9 cellular contexts compared by ENCODE assay signal in the genomic region with DNA sequence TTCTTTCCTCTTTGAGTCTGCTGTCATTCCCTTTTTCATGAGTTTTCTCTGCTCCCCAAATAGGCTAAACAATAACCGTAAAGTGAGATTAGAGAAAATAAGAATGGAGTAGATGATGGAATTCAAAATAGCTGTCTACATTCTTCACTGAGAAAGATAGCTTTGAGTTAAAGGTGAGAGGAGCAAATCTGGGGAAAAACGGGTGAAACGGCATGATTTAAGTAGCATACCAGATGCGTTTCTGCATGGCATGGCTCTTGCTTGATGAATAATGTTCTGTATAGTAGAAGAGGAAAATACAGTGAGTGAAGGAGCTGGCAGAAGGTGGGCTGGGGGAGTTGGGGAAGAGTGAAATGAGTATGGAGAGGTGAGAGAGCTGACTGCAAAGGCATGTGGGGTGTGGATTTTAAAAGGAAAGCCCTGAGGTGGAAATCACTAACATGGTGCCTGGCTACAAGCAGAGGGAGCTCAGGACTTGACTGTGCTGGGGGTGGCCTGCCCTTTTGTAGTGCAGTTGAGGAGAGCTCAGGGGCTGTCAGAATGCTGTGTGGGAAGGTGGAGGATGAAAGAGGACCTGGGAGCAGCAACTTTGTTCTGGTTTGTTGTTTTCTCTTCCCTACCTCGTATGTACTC. TPM values are rescaled to one million over a fixed set of nuclear protein-coding genes. Genes with fewer than 3 reads are reported as not detected.
A peak's percentile ranks its signal among the peaks of the same experiment; 100 is the strongest.
DNase-seq lines count a peak whose midpoint lies in the region; ATAC-seq and TF ChIP-seq lines count a peak whose summit lies in the region.
"Had no signal": no experiment of that assay in that cellular context is flagged by ENCODE, and none has a peak within 500 bp of the region (broad histone marks: within the 10 kb centered on the region; RNA-seq: fewer than 3 reads in every experiment).

No MANE protein-coding gene starts in this region.

- no peaks in the 10 kb centered on the region for H3K9me3 Mint-ChIP-seq in GM23338
- no peaks in the 10 kb centered on the region for H3K9me3 Mint-ChIP-seq in T-cell

- ATAC-seq in GM23338 = peak; percentile 91
- peak in 1 of 4 experiments; percentile 19 for ATAC-seq in T-cell (replicated peaks in 1 of 4)
- no peak for ATAC-seq in GM19328 (IDR thresholded peaks at IDR 0.05; ENCODE audit: unreplicated experiment)

- H3K9me3 ChIP-seq in left ventricle myocardium inferior (replicated peaks) (no peaks in the 10 kb centered on the region), skeletal muscle tissue (ENCODE audit: control insufficient read depth in 3 of 3, low read length in 3 of 3) (no peaks in the 10 kb centered on the region), PC-9 (ENCODE audit: insufficient read depth, low read depth) (no peaks in the 10 kb centered on the region)
- H3K9me3 ChIP-seq: Peyer's patch had no signal

- H3F3A ChIP-seq in GM23338 (replicated peaks; ENCODE audit: low read depth) (peaks cover 6% of the 10 kb centered on the region; the same call in 1 of the 2 replicates), PC-9 (ENCODE audit: insufficient read depth, low read depth) (peaks cover 51% of the 10 kb centered on the region)

- H3K27me3 Mint-ChIP-seq in GM23338 (ENCODE audit: insufficient read depth, low read depth, poor library complexity) = peaks cover 4% of the 10 kb centered on the region
- H3K27me3 Mint-ChIP-seq in T-cell = no peaks in the 10 kb centered on the region

- H3K79me2 ChIP-seq in GM23338 (replicated peaks; ENCODE audit: insufficient read depth) = peaks cover 53% of the 10 kb centered on the region
- peaks cover 25% of the 10 kb centered on the region for H3K79me2 ChIP-seq in PC-9 (ENCODE audit: low read depth)

- peak in 1 of 2 experiments; percentile 20; a peak in 2 of 4 replicates for TF ChIP-seq CTCF in GM23338 (conservative IDR thresholded peaks at IDR 0.05; ENCODE audit: low read depth in 2 of 2)
- TF ChIP-seq CTCF in left ventricle myocardium inferior (IDR thresholded peaks at IDR 0.05; ENCODE audit: borderline replicate concordance) = no peak
- no peak for TF ChIP-seq CTCF in PC-9 (conservative IDR thresholded peaks at IDR 0.05)

- POLR2A ChIA-PET in T-cell (lab: Charles Lee) = interaction anchor here (0.6 to 1.2 kb wide), 4 partner anchors 23 to 45 kb away, joined by 3 to 11 read pairs (median 6); partner anchors contain the start of gene TBCC (in 1 of the 2)
- POLR2A ChIA-PET in PC-9 (lab: Charles Lee; ENCODE audit: unreplicated experiment) = interaction anchor here (0.6 kb wide), 2 partner anchors 20 to 45 kb away, joined by 4 to 6 read pairs; partner anchors contain the start of gene TBCC

- H3K36me3 ChIP-seq in GM23338 (ENCODE audit: insufficient read depth) = no peaks in the 10 kb centered on the region
- H3K36me3 ChIP-seq in left ventricle myocardium inferior = no peaks in the 10 kb centered on the region
- peaks cover 0 to 2% (median 0%) of the 10 kb centered on the region in 3 donors for H3K36me3 ChIP-seq in skeletal muscle tissue (ENCODE audit: control insufficient read depth in 3 of 3, insufficient read depth in 3 of 3, low read length in 3 of 3)
- no peaks in the 10 kb centered on the region for H3K36me3 ChIP-seq in PC-9 (ENCODE audit: low read depth)
- H3K36me3 ChIP-seq: Peyer's patch had no signal

- DNase-seq in GM23338 (ENCODE audit: low spot score) (peak; percentile 54), T-cell (no peak), left ventricle myocardium inferior (no peak), hippocampal formation (lab: John Stamatoyannopoulos, UW) (no peak), PC-9 (no peak)
- DNase-seq: activated gamma-delta T cell, Peyer's patch had no signal

- peaks cover 3% of the 10 kb centered on the region; the same call in 1 of the 3 replicates for H3K36me3 Mint-ChIP-seq in GM23338 (ENCODE audit: low read depth)
- H3K36me3 Mint-ChIP-seq in T-cell = peaks cover 13% of the 10 kb centered on the region

- H4K20me1 ChIP-seq in GM23338 (replicated peaks; ENCODE audit: insufficient read depth) (peaks cover 18% of the 10 kb centered on the region), PC-9 (ENCODE audit: insufficient read depth) (peaks cover 14% of the 10 kb centered on the region; the same call in 1 of the 2 replicates)

- H3K4me3 ChIP-seq in GM23338 (peak overlapping the region; percentile 8; the same call in 1 of the 2 replicates), left ventricle myocardium inferior (no peak overlapping the region), skeletal muscle tissue (ENCODE audit: low read length in 3 of 3) (no peak overlapping the region), PC-9 (no peak overlapping the region)
- H3K4me3 ChIP-seq: Peyer's patch had no signal

- peaks cover 25% of the 10 kb centered on the region for H3K4me1 Mint-ChIP-seq in GM23338
- peaks cover 6 to 29% (median 19%) of the 10 kb centered on the region in 3 donors for H3K4me1 Mint-ChIP-seq in T-cell

- no peak overlapping the region for H2AFZ ChIP-seq in GM23338
- H2AFZ ChIP-seq in PC-9 = no peak overlapping the region

- H3K27me3 ChIP-seq in GM23338 (ENCODE audit: insufficient read depth) = no peaks in the 10 kb centered on the region
- H3K27me3 ChIP-seq in left ventricle myocardium inferior (ENCODE audit: low read depth) = no peaks in the 10 kb centered on the region
- H3K27me3 ChIP-seq in skeletal muscle tissue (ENCODE audit: control insufficient read depth in 3 of 3, insufficient read depth in 3 of 3, low read length in 3 of 3) = no peaks in the 10 kb centered on the region
- no peaks in the 10 kb centered on the region for H3K27me3 ChIP-seq in PC-9 (ENCODE audit: insufficient read depth, low read depth)
- H3K27me3 ChIP-seq: Peyer's patch had no signal

- H3K4me2 ChIP-seq in GM23338 = peak overlapping the region; percentile 29
- no peak overlapping the region for H3K4me2 ChIP-seq in PC-9

- H3K27ac Mint-ChIP-seq in GM23338 (peak overlapping the region; percentile 50; the same call in 1 of the 2 replicates), T-cell (peak overlapping the region; percentile 74 to 78)

- peak overlapping the region; percentile 75 for H3K27ac ChIP-seq in GM23338 (ENCODE audit: low read depth)
- H3K27ac ChIP-seq in left ventricle myocardium inferior (replicated peaks) = peak overlapping the region; percentile 52
- peak overlapping the region; percentile 30 for H3K27ac ChIP-seq in skeletal muscle tissue (ENCODE audit: low read depth, low read length)
- H3K27ac ChIP-seq in PC-9 = no peak overlapping the region

- H3K4me3 Mint-ChIP-seq in GM23338 = peak overlapping the region; percentile 2; the same call in 1 of the 3 replicates
- H3K4me3 Mint-ChIP-seq in T-cell = no peak overlapping the region

- H3K9ac ChIP-seq in skeletal muscle tissue (ENCODE audit: low read depth in 1 of 3, low read length in 3 of 3) = peak overlapping the region; percentile 38 to 51 (median 47)

- H3K9me2 ChIP-seq in GM23338 (ENCODE audit: insufficient read depth) (no peaks in the 10 kb centered on the region), PC-9 (ENCODE audit: insufficient read depth) (no peaks in the 10 kb centered on the region)

- intact Hi-C loops in left ventricle myocardium inferior (cut with micrococcal nuclease) = no loop called here
- intact Hi-C loops in PC-9 (cut with micrococcal nuclease; ENCODE audit: unreplicated experiment) = no loop called here

- H3K4me1 ChIP-seq in GM23338 (ENCODE audit: insufficient read depth) (peaks cover 47% of the 10 kb centered on the region), left ventricle myocardium inferior (peaks cover 57% of the 10 kb centered on the region), skeletal muscle tissue (ENCODE audit: control insufficient read depth in 3 of 3, insufficient read depth in 3 of 3, low read length in 3 of 3) (peaks cover 30 to 44% (median 33%) of the 10 kb centered on the region in 3 donors), PC-9 (replicated peaks; ENCODE audit: insufficient read depth) (no peaks in the 10 kb centered on the region)

- CTCF ChIA-PET in T-cell (lab: Charles Lee) = interaction anchor here in 1 of 2 donors (0.6 to 1.3 kb wide), 3 partner anchors 19 to 64 kb away, joined by 3 to 5 read pairs (median 4); no protein-coding TSS in a partner anchor
- CTCF ChIA-PET in PC-9 (lab: Charles Lee) = no interaction called here

- BruUV-seq in PC-9 (replicated peaks; lab: Mats Ljungman, UMichigan) = no TSS peak

TF ChIP-seq in GM23338, 12 proteins besides CTCF, POLR2A, EP300 and RAD21:
- TF ChIP-seq JUNB (IDR thresholded peaks at IDR 0.05; ENCODE audit: unreplicated experiment) (no peak), POLR2AphosphoS5 (IDR thresholded peaks at IDR 0.05; ENCODE audit: low read depth) (peak; percentile 35; the same call in 1 of the 2 replicates)

RNA-seq across cellular contexts. Expression of gene BICRAL, which starts 8.8 kb away (rescaled TPM):
- total RNA-seq in GM23338 (2014; rRNA removed; shearing (Covaris generic)) = 11.0 and 11.7 TPM in 2 replicates
- polyA plus RNA-seq in GM23338 (2016; fragmentation: Nextera tagmentation; extraction: Ambion mirVana) = 3.4 and 3.6 TPM in 2 replicates
- total RNA-seq in T-cell (10 to 100 TPM; 33.1 to 39.5 (median 33.6) TPM), left ventricle myocardium inferior (12.0 TPM), skeletal muscle tissue (10.4 TPM), PC-9 (2021) (8.5 and 12.9 TPM in 2 replicates)

RNA-seq across cellular contexts. Expression of gene TBCC, which starts 44.8 kb away (rescaled TPM):
- 45.0 and 59.5 TPM in 2 replicates for total RNA-seq in GM23338 (2014; rRNA removed; shearing (Covaris generic))
- polyA plus RNA-seq in GM23338 (2016; fragmentation: Nextera tagmentation; extraction: Ambion mirVana) = 45.3 and 48.3 TPM in 2 replicates
- total RNA-seq in T-cell (10 to 100 TPM; 56.5 to 74.8 (median 59.4) TPM), left ventricle myocardium inferior (12.8 TPM), skeletal muscle tissue (57.9 TPM), PC-9 (2021) (12.3 and 15.1 TPM in 2 replicates)
